ENCODE assay signal across 8 cellular contexts in genomic region chr11:19714093-19714386, GRCh38. TPM values are rescaled to one million over a fixed set of nuclear protein-coding genes. Genes with fewer than 3 reads are reported as not detected.
DNase-seq lines count a peak whose midpoint lies in the region; ATAC-seq and TF ChIP-seq lines count a peak whose summit lies in the region.

No MANE protein-coding gene starts in this region.

- ATAC-seq in psoas muscle (no peak), HG02759 (IDR thresholded peaks at IDR 0.05; ENCODE audit: unreplicated experiment) (no peak)

- CTCF ChIA-PET in Calu3 (lab: Charles Lee): no interaction called here
- CTCF ChIA-PET in RWPE1 (lab: Yijun Ruan, JAX): interaction anchor here (0.6 to 1.1 kb wide), 2 partner anchors 30 to 157 kb away, joined by 3 to 5 read pairs; no protein-coding TSS in a partner anchor

- no peak for TF ChIP-seq POLR2A in esophagus squamous epithelium (IDR thresholded peaks at IDR 0.05)

- H3K27me3 Mint-ChIP-seq in Calu3 (ENCODE audit: unreplicated experiment): no peaks in the 10 kb centered on the region

- H3K27ac Mint-ChIP-seq in Calu3 (ENCODE audit: unreplicated experiment): peak overlapping the region; percentile 54

- peaks cover 36% of the 10 kb centered on the region for H3K4me1 Mint-ChIP-seq in Calu3 (ENCODE audit: low read depth, unreplicated experiment)

- H3K27me3 ChIP-seq in esophagus squamous epithelium: peaks cover 0 to 29% (median 7%) of the 10 kb centered on the region in 4 donors
- peaks cover 0 to 24% (median 6%) of the 10 kb centered on the region in 3 donors for H3K27me3 ChIP-seq in psoas muscle (ENCODE audit: insufficient read depth in 3 of 3, low read length in 2 of 3)

- 5 to 6% methylated on average over 7 to 16 of the region's 17 CpGs for WGBS in esophagus squamous epithelium, 2 donors
- 1 to 6% (median 5%) methylated on average over 17 of the region's 17 CpGs for WGBS in psoas muscle, 3 donors

- TF ChIP-seq CTCF in Calu3 (IDR thresholded peaks at IDR 0.05; ENCODE audit: unreplicated experiment): no peak
- TF ChIP-seq CTCF in RWPE1 (conservative IDR thresholded peaks at IDR 0.05; ENCODE audit: low read depth): no peak
- TF ChIP-seq CTCF in esophagus squamous epithelium (IDR thresholded peaks at IDR 0.05): no peak
- TF ChIP-seq CTCF in psoas muscle (IDR thresholded peaks at IDR 0.05): no peak

- peaks cover 19 to 54% (median 23%) of the 10 kb centered on the region in 3 donors for H3K4me1 ChIP-seq in esophagus squamous epithelium
- H3K4me1 ChIP-seq in psoas muscle: peaks cover 6% of the 10 kb centered on the region

- intact Hi-C loops in Calu3 (cut with micrococcal nuclease; ENCODE audit: unreplicated experiment) (no loop called here), esophagus squamous epithelium (cut with DNase I) (no loop called here), psoas muscle (cut with DNase I) (no loop called here)

- H3K9me3 ChIP-seq in esophagus squamous epithelium (no peaks in the 10 kb centered on the region), psoas muscle (no peaks in the 10 kb centered on the region)

- H3K27ac ChIP-seq in RWPE1 (peak overlapping the region; percentile 98), esophagus squamous epithelium (peak overlapping the region; percentile 36 to 97 (median 94)), psoas muscle (no peak overlapping the region)

- no peaks in the 10 kb centered on the region for H3K9me3 Mint-ChIP-seq in Calu3 (ENCODE audit: low read depth, unreplicated experiment)

- H3K4me3 ChIP-seq in esophagus squamous epithelium: peak overlapping the region; percentile 50 to 80 (median 66)
- H3K4me3 ChIP-seq in psoas muscle: peak overlapping the region; percentile 76

- H3K36me3 Mint-ChIP-seq in Calu3 (ENCODE audit: insufficient read depth, unreplicated experiment): peaks cover 34% of the 10 kb centered on the region

- H3K4me3 Mint-ChIP-seq in Calu3 (ENCODE audit: low read depth, unreplicated experiment): peak overlapping the region; percentile 88

- BruUV-seq in Calu3 (replicated peaks; lab: Mats Ljungman, UMichigan): no TSS peak

- DNase-seq in Calu3 (no peak), RWPE1 (ENCODE audit: low spot score) (no peak), esophagus squamous epithelium (lab: John Stamatoyannopoulos, UW) (no peak), psoas muscle (no peak), DMS153 (lab: John Stamatoyannopoulos, UW) (no peak), amniotic stem cell (lab: John Stamatoyannopoulos, UW) (no peak), G401 (ENCODE audit: low spot score) (no peak)

- H3K36me3 ChIP-seq in esophagus squamous epithelium (no peaks in the 10 kb centered on the region), psoas muscle (ENCODE audit: insufficient read depth in 1 of 2, low read depth in 1 of 2) (no peaks in the 10 kb centered on the region)

- POLR2A ChIA-PET in RWPE1 (lab: Yijun Ruan, JAX; ENCODE audit: low non-redundant PET): no interaction called here

- in situ Hi-C loops in G401 (cut with HindIII; ENCODE audit: low sequenced_read_pairs): no loop called here

RNA-seq across cellular contexts. Expression of gene NAV2, which starts 1.4 kb away (rescaled TPM):
- 17.3 and 21.4 TPM in 2 replicates for total RNA-seq in Calu3 (2022)
- 10 to 100 TPM in 3 of 4 donors, 1 to 10 TPM in 1; 4.9 to 19.1 (median 14.6) TPM for total RNA-seq in esophagus squamous epithelium
- total RNA-seq in psoas muscle: 10 to 100 TPM in 1 of 4 donors, 1 to 10 TPM in 3; 2.1 to 21.8 (median 4.4) TPM
- polyA plus RNA-seq in psoas muscle: 1 to 10 TPM in 1 of 3 donors, under 1 TPM in 2; 0.68 to 4.4 (median 0.86) TPM
- 2.5 and 4.2 TPM in 2 replicates for total RNA-seq in G401 (2014; rRNA removed; shearing (Covaris generic))
